Comparison of ENCODE assay signal across 8 cellular contexts in genomic region chr14:70808402-70809237, GRCh38. TPM values are rescaled to one million over a fixed set of nuclear protein-coding genes. Genes with fewer than 3 reads are reported as not detected.
DNase-seq lines count a peak whose midpoint lies in the region; ATAC-seq and TF ChIP-seq lines count a peak whose summit lies in the region.

No MANE protein-coding gene starts in this region.

- TF ChIP-seq CTCF in psoas muscle (IDR thresholded peaks at IDR 0.05) = no peak

- no peaks in the 10 kb centered on the region for H3K9me3 Mint-ChIP-seq in activated T-helper 17 cell treated with anti-CD3 and anti-CD28 coated beads, Interleukin-2, amount 50 U/mL, for 72 hours

- peak overlapping the region; percentile 71 for H3K27ac Mint-ChIP-seq in activated T-helper 17 cell treated with anti-CD3 and anti-CD28 coated beads, Interleukin-2, amount 50 U/mL, for 72 hours

- H3K4me3 ChIP-seq in psoas muscle = peak overlapping the region; percentile 76

- H3K27ac ChIP-seq in psoas muscle = peak overlapping the region; percentile 66

- no peaks in the 10 kb centered on the region for H3K27me3 Mint-ChIP-seq in activated T-helper 17 cell treated with anti-CD3 and anti-CD28 coated beads, Interleukin-2, amount 50 U/mL, for 72 hours

- peak overlapping the region; percentile 88 for H3K4me3 Mint-ChIP-seq in activated T-helper 17 cell treated with anti-CD3 and anti-CD28 coated beads, Interleukin-2, amount 50 U/mL, for 72 hours

- ATAC-seq in GM18867 (IDR thresholded peaks at IDR 0.05; ENCODE audit: unreplicated experiment) = peak; percentile 15
- ATAC-seq in HG02798 (IDR thresholded peaks at IDR 0.05; ENCODE audit: poor library complexity, unreplicated experiment) = peak; percentile 18
- ATAC-seq in activated T-helper 17 cell treated with anti-CD3 and anti-CD28 coated beads, Interleukin-2, amount 50 U/mL, for 72 hours (replicated peaks) = peak; percentile 15
- peak; percentile 7 to 35 (median 14) for ATAC-seq in psoas muscle

- H3K36me3 Mint-ChIP-seq in activated T-helper 17 cell treated with anti-CD3 and anti-CD28 coated beads, Interleukin-2, amount 50 U/mL, for 72 hours (ENCODE audit: low read depth) = peaks cover 6% of the 10 kb centered on the region

- peaks cover 0 to 3% (median 0%) of the 10 kb centered on the region in 3 donors for H3K27me3 ChIP-seq in psoas muscle (ENCODE audit: insufficient read depth in 3 of 3, low read length in 2 of 3)

- H3K4me1 Mint-ChIP-seq in activated T-helper 17 cell treated with anti-CD3 and anti-CD28 coated beads, Interleukin-2, amount 50 U/mL, for 72 hours = peaks cover 10% of the 10 kb centered on the region

- peaks cover 4% of the 10 kb centered on the region for H3K4me1 ChIP-seq in psoas muscle

- intact Hi-C loops in psoas muscle (cut with DNase I) = no loop called here

- H3K36me3 ChIP-seq in psoas muscle (ENCODE audit: insufficient read depth in 1 of 2, low read depth in 1 of 2) = no peaks in the 10 kb centered on the region

- 1 to 2% (median 1%) methylated on average over 30 to 78 of the region's 78 CpGs for WGBS in psoas muscle, 3 donors

- H3K9me3 ChIP-seq in psoas muscle = no peaks in the 10 kb centered on the region

- peak; percentile 16 for DNase-seq in NCI-H446 treated with DMSO at 0.1 percent for 48 hours (lab: John Stamatoyannopoulos, UW)
- DNase-seq in glomerular visceral epithelial cell (ENCODE audit: extremely low spot score) = peak; percentile 63
- peak; percentile 23 to 57 for DNase-seq in psoas muscle
- no peak for DNase-seq in Ammon's horn (ENCODE audit: low spot score)
- DNase-seq in NOMO-1 treated with dmso at 0.1 percent for 144 hours (lab: John Stamatoyannopoulos, UW; ENCODE audit: unreplicated experiment) = no peak

RNA-seq across cellular contexts. Expression of gene MAP3K9, which starts 0.7 kb away (rescaled TPM):
- total RNA-seq in activated T-helper 17 cell treated with anti-CD3 and anti-CD28 coated beads, Interleukin-2, amount 50 U/mL, for 72 hours = 10 to 100 TPM in 1 of 2 donors, 1 to 10 TPM in 1; 6.8 to 10.5 TPM
- total RNA-seq in psoas muscle = 1 to 10 TPM; 2.1 to 4.3 (median 3.2) TPM
- 1 to 10 TPM in 2 of 3 donors, under 1 TPM in 1; 0.44 to 1.8 (median 1.1) TPM for polyA plus RNA-seq in psoas muscle

Comparison
In these comparisons a context has a peak if more than half of its experiments do, and no peak if none do; other contexts are left out.
1. DNase-seq: peak in NCI-H446 treated with DMSO at 0.1 percent for 48 hours (single experiment), glomerular visceral epithelial cell (single experiment) and psoas muscle (2 of 2); none in Ammon's horn (single experiment) and NOMO-1 treated with dmso at 0.1 percent for 144 hours (single experiment).
2. Peak in every context shown above with its lines, with median percentiles within 50 percentile points of each other: ATAC-seq.